ENCODE assay signal across 28 cellular contexts in the genomic region with DNA sequence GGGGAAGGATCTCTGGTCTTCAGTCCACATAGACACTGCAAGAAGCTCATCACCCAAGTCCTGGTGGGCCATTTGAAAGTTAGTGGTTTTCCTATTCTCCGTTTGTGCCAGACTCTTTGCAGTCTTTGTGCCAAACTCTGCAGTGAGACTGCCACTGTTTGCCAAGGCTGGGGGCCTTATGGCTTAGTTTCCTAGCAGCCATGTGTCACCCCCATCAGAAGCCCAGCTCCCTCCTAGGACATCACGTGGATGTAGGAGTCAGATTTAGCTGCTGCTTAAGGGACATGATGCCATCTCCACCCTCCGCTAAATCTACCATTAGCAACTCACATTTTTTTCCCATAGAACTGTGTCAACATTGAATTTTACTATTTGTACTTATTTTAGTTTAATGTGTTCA.
"Had no signal": no experiment of that assay in that cellular context is flagged by ENCODE, and none has a peak within 500 bp of the region (broad histone marks: within the 10 kb centered on the region; RNA-seq: fewer than 3 reads in every experiment).

No MANE protein-coding gene starts in this region.

- DNase-seq: activated CD4-positive, alpha-beta T cell treated with anti-CD3 and anti-CD28 coated beads for 4 hours; activated CD4-positive, alpha-beta T cell treated with anti-CD3 and anti-CD28 coated beads, Interleukin-2, amount 50 U/mL, for 4 hours; activated naive CD4-positive, alpha-beta T cell; activated naive CD8-positive, alpha-beta T cell treated with anti-CD3 and anti-CD28 coated beads for 36 hours; activated T-cell treated with anti-CD3 and anti-CD28 coated beads for 4 hours; activated T-cell treated with anti-CD3 and anti-CD28 coated beads, Interleukin-2, amount 50 U/mL, for 72 hours; adrenal gland; aorta; brain microvascular endothelial cell; effector CD4-positive, alpha-beta T cell; left cardiac atrium; left ventricle myocardium superior; naive B cell; pancreas; stimulated activated CD4-positive, alpha-beta T cell treated with anti-CD3 and anti-CD28 coated beads, Interleukin-1b, Interleukin-23, amount 100 ng/mL, for 48 hours; stimulated activated CD4-positive, alpha-beta T cell treated with anti-CD3 and anti-CD28 coated beads, Interleukin-4, amount 100 ng/mL, for 4 hours; stimulated activated CD8-positive, alpha-beta memory T cell treated with anti-CD3 and anti-CD28 coated beads, Interleukin-4, amount 100 ng/mL, for 48 hours; stimulated activated naive CD8-positive, alpha-beta T cell treated with anti-CD3 and anti-CD28 coated beads, Interleukin-15, amount 100 ng/mL, for 72 hours; thyroid gland; upper lobe of left lung had no signal

- H3K9me3 ChIP-seq: adrenal gland, gastroesophageal sphincter, pancreas, right atrium auricular region, thyroid gland, upper lobe of left lung, vagina had no signal

- H3K9me3 Mint-ChIP-seq: activated naive CD8-positive, alpha-beta T cell treated with anti-CD3 and anti-CD28 coated beads for 36 hours; dendritic cell treated with granulocyte-macrophage colony-stimulating factor and Interleukin-4, amounts not matched to agents 40 ng/mL and 50 ng/mL, for 4 days; stimulated activated memory B cell treated with anti-CD40 and anti-IgM and Interleukin-4, amounts not matched to agents 10 μg/mL and 1 μg/mL and 100 μg/mL, for 72 hours; stimulated activated naive CD8-positive, alpha-beta T cell treated with anti-CD3 and anti-CD28 coated beads, Interleukin-15, amount 100 ng/mL, for 72 hours had no signal

- H3K36me3 Mint-ChIP-seq: activated naive CD8-positive, alpha-beta T cell treated with anti-CD3 and anti-CD28 coated beads for 36 hours; naive B cell; stimulated activated memory B cell treated with anti-CD40 and anti-IgM and Interleukin-4, amounts not matched to agents 10 μg/mL and 1 μg/mL and 100 μg/mL, for 72 hours had no signal

- H3K27ac ChIP-seq: adrenal gland, brain microvascular endothelial cell, gastroesophageal sphincter, hepatocyte, pancreas, right atrium auricular region, thyroid gland, upper lobe of left lung, vagina, VCaP had no signal

- H3K27me3 ChIP-seq: adrenal gland, brain microvascular endothelial cell, pancreas, right atrium auricular region, thyroid gland, upper lobe of left lung, vagina had no signal

- ATAC-seq: activated T-cell treated with anti-CD3 and anti-CD28 coated beads, Interleukin-2, amount 50 U/mL, for 72 hours; gastroesophageal sphincter; left cardiac atrium; left ventricle myocardium superior; pancreas; stimulated activated memory B cell treated with anti-CD40 and anti-IgM and Interleukin-4, amounts not matched to agents 10 μg/mL and 1 μg/mL and 100 μg/mL, for 72 hours; stimulated activated naive CD8-positive, alpha-beta T cell treated with anti-CD3 and anti-CD28 coated beads, Interleukin-15, amount 100 ng/mL, for 72 hours had no signal

- H3K36me3 ChIP-seq: adrenal gland, brain microvascular endothelial cell, gastroesophageal sphincter, pancreas, right atrium auricular region, thyroid gland, upper lobe of left lung, vagina had no signal

- H3K4me3 ChIP-seq: adrenal gland, gastroesophageal sphincter, hepatocyte, pancreas, right atrium auricular region, smooth muscle cell, thyroid gland, upper lobe of left lung, vagina had no signal

- H3K4me1 ChIP-seq: gastroesophageal sphincter, pancreas, right atrium auricular region, upper lobe of left lung had no signal

- H3K4me1 Mint-ChIP-seq: activated naive CD8-positive, alpha-beta T cell treated with anti-CD3 and anti-CD28 coated beads for 36 hours; naive B cell; stimulated activated memory B cell treated with anti-CD40 and anti-IgM and Interleukin-4, amounts not matched to agents 10 μg/mL and 1 μg/mL and 100 μg/mL, for 72 hours; stimulated activated naive CD8-positive, alpha-beta T cell treated with anti-CD3 and anti-CD28 coated beads, Interleukin-15, amount 100 ng/mL, for 72 hours had no signal

- H3K4me3 Mint-ChIP-seq: activated naive CD8-positive, alpha-beta T cell treated with anti-CD3 and anti-CD28 coated beads for 36 hours; activated T-cell treated with anti-CD3 and anti-CD28 coated beads, Interleukin-2, amount 50 U/mL, for 72 hours; dendritic cell treated with granulocyte-macrophage colony-stimulating factor and Interleukin-4, amounts not matched to agents 40 ng/mL and 50 ng/mL, for 4 days; naive B cell; stimulated activated memory B cell treated with anti-CD40 and anti-IgM and Interleukin-4, amounts not matched to agents 10 μg/mL and 1 μg/mL and 100 μg/mL, for 72 hours; stimulated activated naive CD8-positive, alpha-beta T cell treated with anti-CD3 and anti-CD28 coated beads, Interleukin-15, amount 100 ng/mL, for 72 hours had no signal

- H3K27ac Mint-ChIP-seq: activated naive CD8-positive, alpha-beta T cell treated with anti-CD3 and anti-CD28 coated beads for 36 hours; activated T-cell treated with anti-CD3 and anti-CD28 coated beads, Interleukin-2, amount 50 U/mL, for 72 hours; dendritic cell treated with granulocyte-macrophage colony-stimulating factor and Interleukin-4, amounts not matched to agents 40 ng/mL and 50 ng/mL, for 4 days; naive B cell; stimulated activated memory B cell treated with anti-CD40 and anti-IgM and Interleukin-4, amounts not matched to agents 10 μg/mL and 1 μg/mL and 100 μg/mL, for 72 hours; stimulated activated naive CD8-positive, alpha-beta T cell treated with anti-CD3 and anti-CD28 coated beads, Interleukin-15, amount 100 ng/mL, for 72 hours had no signal
